ENCODE assay signal across 8 cellular contexts in the genomic region with DNA sequence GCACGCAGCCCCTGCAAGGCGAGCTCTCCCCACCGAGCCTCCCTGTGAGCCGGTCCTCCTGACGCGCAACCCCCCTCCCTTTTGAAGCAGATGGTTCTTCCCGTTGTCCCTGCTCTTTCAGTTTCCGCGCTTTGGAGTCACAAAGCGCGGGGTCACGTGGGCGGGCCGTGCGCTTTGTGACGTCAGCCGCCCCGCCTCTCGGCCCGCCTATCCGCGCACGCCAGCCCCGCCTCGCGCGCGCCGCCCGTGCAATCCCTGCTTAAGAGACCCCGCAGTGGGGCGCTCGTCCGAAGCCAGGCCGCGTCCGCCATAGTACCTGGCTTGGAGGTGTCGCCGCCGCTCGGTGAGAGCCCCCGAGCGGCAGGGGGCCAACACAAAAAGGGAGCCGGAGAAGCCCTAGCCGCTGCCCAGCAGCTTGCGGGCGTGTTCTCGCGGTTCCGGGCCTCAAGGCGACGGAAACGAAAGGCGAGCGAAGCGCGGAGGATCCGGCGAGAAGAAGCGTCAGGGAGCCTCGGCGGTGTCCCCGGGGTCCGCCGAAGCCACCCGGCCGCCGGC. TPM values are rescaled to one million over a fixed set of nuclear protein-coding genes. Genes with fewer than 3 reads are reported as not detected.
DNase-seq lines count a peak whose midpoint lies in the region; ATAC-seq, FAIRE-seq and TF ChIP-seq lines count a peak whose summit lies in the region.

A gene with protein sequence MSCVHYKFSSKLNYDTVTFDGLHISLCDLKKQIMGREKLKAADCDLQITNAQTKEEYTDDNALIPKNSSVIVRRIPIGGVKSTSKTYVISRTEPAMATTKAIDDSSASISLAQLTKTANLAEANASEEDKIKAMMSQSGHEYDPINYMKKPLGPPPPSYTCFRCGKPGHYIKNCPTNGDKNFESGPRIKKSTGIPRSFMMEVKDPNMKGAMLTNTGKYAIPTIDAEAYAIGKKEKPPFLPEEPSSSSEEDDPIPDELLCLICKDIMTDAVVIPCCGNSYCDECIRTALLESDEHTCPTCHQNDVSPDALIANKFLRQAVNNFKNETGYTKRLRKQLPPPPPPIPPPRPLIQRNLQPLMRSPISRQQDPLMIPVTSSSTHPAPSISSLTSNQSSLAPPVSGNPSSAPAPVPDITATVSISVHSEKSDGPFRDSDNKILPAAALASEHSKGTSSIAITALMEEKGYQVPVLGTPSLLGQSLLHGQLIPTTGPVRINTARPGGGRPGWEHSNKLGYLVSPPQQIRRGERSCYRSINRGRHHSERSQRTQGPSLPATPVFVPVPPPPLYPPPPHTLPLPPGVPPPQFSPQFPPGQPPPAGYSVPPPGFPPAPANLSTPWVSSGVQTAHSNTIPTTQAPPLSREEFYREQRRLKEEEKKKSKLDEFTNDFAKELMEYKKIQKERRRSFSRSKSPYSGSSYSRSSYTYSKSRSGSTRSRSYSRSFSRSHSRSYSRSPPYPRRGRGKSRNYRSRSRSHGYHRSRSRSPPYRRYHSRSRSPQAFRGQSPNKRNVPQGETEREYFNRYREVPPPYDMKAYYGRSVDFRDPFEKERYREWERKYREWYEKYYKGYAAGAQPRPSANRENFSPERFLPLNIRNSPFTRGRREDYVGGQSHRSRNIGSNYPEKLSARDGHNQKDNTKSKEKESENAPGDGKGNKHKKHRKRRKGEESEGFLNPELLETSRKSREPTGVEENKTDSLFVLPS (N-terminal part only) (plus strand): TSS at position 272 of the 555 bp plus-strand sequence. CDS start 1,061 bp downstream, outside the sequence.

- peak within 1 kb of the TSS; percentile 95 for H3K4me3 Mint-ChIP-seq in T-helper 1 cell treated with Interleukin-12 subunit alpha and Interleukin-12 subunit beta and Interleukin-4 antibody, amounts not matched to agents 30 μg/mL and 1 μg/mL, for 36 hours

- H3K4me1 ChIP-seq in psoas muscle, result peaks cover 12% of the 10 kb centered on the region

- H3K36me3 Mint-ChIP-seq in T-helper 1 cell treated with Interleukin-12 subunit alpha and Interleukin-12 subunit beta and Interleukin-4 antibody, amounts not matched to agents 30 μg/mL and 1 μg/mL, for 36 hours (ENCODE audit: low read depth), result peaks cover 28% of the 10 kb centered on the region

- H3K9me3 Mint-ChIP-seq in T-helper 1 cell treated with Interleukin-12 subunit alpha and Interleukin-12 subunit beta and Interleukin-4 antibody, amounts not matched to agents 30 μg/mL and 1 μg/mL, for 36 hours, result no peaks in the 10 kb centered on the region

- in situ Hi-C loops in GM13977 (cut with MboI; ENCODE audit: low pct_unique_long_range_greater_than_20kb, low sequenced_read_pairs, unreplicated experiment), result no loop called here

- no peaks in the 10 kb centered on the region for H3K27me3 ChIP-seq in psoas muscle (ENCODE audit: insufficient read depth in 3 of 3, low read length in 2 of 3)

- no peaks in the 10 kb centered on the region for H3K36me3 ChIP-seq in psoas muscle (ENCODE audit: insufficient read depth in 1 of 2, low read depth in 1 of 2)

- DNase-seq in GM13977 (ENCODE audit: low spot score) (peak; percentile 91), NCI-H1694 (lab: John Stamatoyannopoulos, UW) (peak; percentile 82), amygdala (lab: John Stamatoyannopoulos, UW) (peak; percentile 63 to 98 (median 90)), left ventricle myocardium superior (peak; percentile 98), psoas muscle (peak; percentile 95 to 97), urothelium cell line (ENCODE audit: low spot score) (peak; percentile 89)

- peak; percentile 73 for ATAC-seq in HG02884 (IDR thresholded peaks at IDR 0.05; ENCODE audit: unreplicated experiment)
- peak; percentile 97 for ATAC-seq in left ventricle myocardium superior
- ATAC-seq in psoas muscle, result peak; percentile 96 to 99 (median 98)

- H3K4me1 Mint-ChIP-seq in T-helper 1 cell treated with Interleukin-12 subunit alpha and Interleukin-12 subunit beta and Interleukin-4 antibody, amounts not matched to agents 30 μg/mL and 1 μg/mL, for 36 hours (ENCODE audit: low read depth), result peaks cover 28% of the 10 kb centered on the region

- peak within 1 kb of the TSS; percentile 100 for H3K27ac Mint-ChIP-seq in T-helper 1 cell treated with Interleukin-12 subunit alpha and Interleukin-12 subunit beta and Interleukin-4 antibody, amounts not matched to agents 30 μg/mL and 1 μg/mL, for 36 hours

- no peaks in the 10 kb centered on the region for H3K27me3 Mint-ChIP-seq in T-helper 1 cell treated with Interleukin-12 subunit alpha and Interleukin-12 subunit beta and Interleukin-4 antibody, amounts not matched to agents 30 μg/mL and 1 μg/mL, for 36 hours (ENCODE audit: low read depth)

- peak within 1 kb of the TSS; percentile 100 for H3K27ac ChIP-seq in psoas muscle

- intact Hi-C loops in left ventricle myocardium superior (cut with micrococcal nuclease), result no loop called here
- intact Hi-C loops in psoas muscle (cut with DNase I), result loop anchor here in 1 of 2 donors (10.0 kb wide), 1 partner anchor 715 kb away; the partner anchor contains the start of gene ZKSCAN2

- 0 to 1% (median 0%) methylated on average over 49 to 68 of the region's 68 CpGs for WGBS in psoas muscle, 3 donors

- TF ChIP-seq CTCF in GM13977 (IDR thresholded peaks at IDR 0.05; ENCODE audit: extremely low read depth, insufficient read depth, missing control alignments) (peak; percentile 58), psoas muscle (IDR thresholded peaks at IDR 0.05) (peak; percentile 27)

- FAIRE-seq in urothelium cell line (lab: Jason Lieb, UNC), result no peak

- H3K4me3 ChIP-seq in psoas muscle, result peak within 1 kb of the TSS; percentile 98

- H3K9me3 ChIP-seq in psoas muscle, result no peaks in the 10 kb centered on the region

RNA-seq across cellular contexts. Expression of the gene that starts here (rescaled TPM):
- 26.4 TPM for total RNA-seq in left ventricle myocardium superior
- 10 to 100 TPM; 21.8 to 30.7 (median 25.7) TPM for total RNA-seq in psoas muscle
- polyA plus RNA-seq in psoas muscle, result 10 to 100 TPM; 11.7 to 21.6 (median 15.4) TPM

Comparison
In these comparisons a context has a peak if more than half of its experiments do, and no peak if none do; other contexts are left out.
1. Peak in every context shown above with its lines: DNase-seq, ATAC-seq, H3K4me3 ChIP-seq and H3K27ac ChIP-seq.